In genomic region chrX:110021180-110022022, GRCh38 we compare ENCODE assay signal across 12 cellular contexts. TPM values are rescaled to one million over a fixed set of nuclear protein-coding genes. Genes with fewer than 3 reads are reported as not detected.
DNase-seq lines count a peak whose midpoint lies in the region; ATAC-seq and TF ChIP-seq lines count a peak whose summit lies in the region.
"Had no signal": no experiment of that assay in that cellular context is flagged by ENCODE, and none has a peak within 500 bp of the region (broad histone marks: within the 10 kb centered on the region; RNA-seq: fewer than 3 reads in every experiment).

No MANE protein-coding gene starts in this region.

- ATAC-seq in left cardiac atrium (peak; percentile 62 to 69), upper lobe of right lung (peak; percentile 52), HG03095 (IDR thresholded peaks at IDR 0.05; ENCODE audit: unreplicated experiment) (no peak)
- ATAC-seq: stimulated activated effector memory CD8-positive, alpha-beta T cell treated with anti-CD3 and anti-CD28 coated beads, Interleukin-12 subunit alpha, Interleukin-12 subunit beta, amount 100 ng/mL, for 72 hours had no signal

- DNase-seq in NCI-H2029 (lab: John Stamatoyannopoulos, UW) (peak; percentile 2), NCI-H2029 treated with DMSO at 0.1 percent for 48 hours (lab: John Stamatoyannopoulos, UW) (no peak), WERI-Rb-1 (peak; percentile 81), left cardiac atrium (peak; percentile 34), upper lobe of right lung (no peak), substantia nigra (lab: John Stamatoyannopoulos, UW) (no peak)
- DNase-seq in stimulated activated CD4-positive, alpha-beta T cell treated with anti-CD3 and anti-CD28 coated beads, Interleukin-4, amount 100 ng/mL, for 24 hours = no peak
- DNase-seq: naive B cell, NCI-H1048 had no signal

- peaks cover 25% of the 10 kb centered on the region for H3K36me3 ChIP-seq in WERI-Rb-1
- no peaks in the 10 kb centered on the region for H3K36me3 ChIP-seq in upper lobe of right lung

- H3K4me3 ChIP-seq in WERI-Rb-1 (ENCODE audit: low read depth, low read length) (no peak overlapping the region), upper lobe of right lung (no peak overlapping the region)

- peaks cover 4% of the 10 kb centered on the region for H3K4me1 ChIP-seq in upper lobe of right lung

- TF ChIP-seq CTCF in WERI-Rb-1 (IDR thresholded peaks at IDR 0.05; ENCODE audit: low read depth, low read length) (no peak), upper lobe of right lung (IDR thresholded peaks at IDR 0.05) (no peak)

- H3K27ac ChIP-seq in WERI-Rb-1 (peak overlapping the region; percentile 59), upper lobe of right lung (no peak overlapping the region), substantia nigra (ENCODE audit: low read depth, low read length, poor library complexity, severe bottlenecking) (no peak overlapping the region)
- H3K27ac ChIP-seq: 22Rv1 had no signal

- H3K27me3 ChIP-seq in WERI-Rb-1 (ENCODE audit: insufficient read depth, low read depth, severe bottlenecking) (no peaks in the 10 kb centered on the region), upper lobe of right lung (no peaks in the 10 kb centered on the region)

- H3K9me3 ChIP-seq in WERI-Rb-1 (ENCODE audit: severe bottlenecking) = no peaks in the 10 kb centered on the region
- H3K9me3 ChIP-seq in upper lobe of right lung = no peaks in the 10 kb centered on the region

- intact Hi-C loops in left cardiac atrium (cut with DNase I) = no loop called here
- intact Hi-C loops in upper lobe of right lung (cut with DNase I) = no loop called here

RNA-seq across cellular contexts. Expression of gene TMEM164, which starts 18.5 kb away (rescaled TPM):
- total RNA-seq in left cardiac atrium (10 to 100 TPM; 31.8 to 35.2 TPM), upper lobe of right lung (84.6 TPM)

Comparison
In these comparisons a context has a peak if more than half of its experiments do, and no peak if none do; other contexts are left out.
1. DNase-seq: peak in NCI-H2029 (single experiment), WERI-Rb-1 (single experiment) and left cardiac atrium (single experiment); none in NCI-H2029 treated with DMSO at 0.1 percent for 48 hours (single experiment), upper lobe of right lung (single experiment), stimulated activated CD4-positive, alpha-beta T cell treated with anti-CD3 and anti-CD28 coated beads, Interleukin-4, amount 100 ng/mL, for 24 hours (single experiment) and substantia nigra (0 of 49).